Comparison of ENCODE assay signal across 15 cellular contexts in genomic region chr5:126794157-126794828, GRCh38. TPM values are rescaled to one million over a fixed set of nuclear protein-coding genes. Genes with fewer than 3 reads are reported as not detected.
DNase-seq lines count a peak whose midpoint lies in the region; ATAC-seq, FAIRE-seq and TF ChIP-seq lines count a peak whose summit lies in the region.
"Had no signal": no experiment of that assay in that cellular context is flagged by ENCODE, and none has a peak within 500 bp of the region (broad histone marks: within the 10 kb centered on the region; RNA-seq: fewer than 3 reads in every experiment).

No MANE protein-coding gene starts in this region.

- H3K4me1 Mint-ChIP-seq in CD4-positive, alpha-beta memory T cell: peaks cover 29 to 61% (median 46%) of the 10 kb centered on the region in 4 donors

- no peaks in the 10 kb centered on the region for H3K9me2 ChIP-seq in SU-DHL-6 (replicated peaks; ENCODE audit: insufficient read depth, low read length)

- peak overlapping the region in 1 of 7 donors; percentile 14 for H3K27ac Mint-ChIP-seq in CD4-positive, alpha-beta memory T cell
- H3K27ac Mint-ChIP-seq: activated naive CD4-positive, alpha-beta T cell treated with anti-CD3 and anti-CD28 coated beads, Interleukin-2, amount 50 U/mL, for 72 hours; stimulated activated memory B cell treated with anti-CD40 and anti-IgM and Interleukin-4, amounts not matched to agents 10 μg/mL and 1 μg/mL and 100 μg/mL, for 72 hours had no signal

- H3K36me3 ChIP-seq in HepG2 (replicated peaks in 1 of 2; ENCODE audit: control insufficient read depth in 1 of 2, insufficient read depth in 2 of 2, low read length in 2 of 2) (no peaks in the 10 kb centered on the region), right lobe of liver (no peaks in the 10 kb centered on the region), SU-DHL-6 (ENCODE audit: low read length) (no peaks in the 10 kb centered on the region)
- no peaks in the 10 kb centered on the region for H3K36me3 ChIP-seq in CD4-positive, alpha-beta memory T cell (ENCODE audit: insufficient read depth, low read length)
- H3K36me3 ChIP-seq: esophagus muscularis mucosa, prostate gland had no signal

- H3K9me3 Mint-ChIP-seq in CD4-positive, alpha-beta memory T cell: no peaks in the 10 kb centered on the region
- H3K9me3 Mint-ChIP-seq: activated naive CD4-positive, alpha-beta T cell treated with anti-CD3 and anti-CD28 coated beads, Interleukin-2, amount 50 U/mL, for 72 hours; memory B cell; stimulated activated memory B cell treated with anti-CD40 and anti-IgM and Interleukin-4, amounts not matched to agents 10 μg/mL and 1 μg/mL and 100 μg/mL, for 72 hours had no signal

- FAIRE-seq in HepG2 (lab: Jason Lieb, UNC): no peak

- H3K4me2 ChIP-seq in HepG2 (ENCODE audit: low read depth, low read length): no peak overlapping the region
- peak overlapping the region; percentile 36 for H3K4me2 ChIP-seq in SU-DHL-6 (ENCODE audit: low read depth, low read length, poor library complexity, severe bottlenecking)

- ATAC-seq in HepG2 (peak; percentile 19; the same call in 1 of the 3 replicates), right lobe of liver (no peak), HG02884 (IDR thresholded peaks at IDR 0.05; ENCODE audit: unreplicated experiment) (peak; percentile 34)
- ATAC-seq: activated naive CD4-positive, alpha-beta T cell treated with anti-CD3 and anti-CD28 coated beads, Interleukin-2, amount 50 U/mL, for 72 hours; stimulated activated memory B cell treated with anti-CD40 and anti-IgM and Interleukin-4, amounts not matched to agents 10 μg/mL and 1 μg/mL and 100 μg/mL, for 72 hours had no signal

- H3K9ac ChIP-seq in HepG2 (ENCODE audit: insufficient read depth, low read depth, low read length) (no peak overlapping the region), SU-DHL-6 (ENCODE audit: low read length) (no peak overlapping the region)
- H3K9ac ChIP-seq: BLaER1 treated with 17β-estradiol and CSF1 and Interleukin-3, amounts not matched to agents 10 nM and 100 nM had no signal

- H3K27me3 ChIP-seq in HepG2 (ENCODE audit: control insufficient read depth in 1 of 2, insufficient read depth in 2 of 2, low read length in 2 of 2): no peaks in the 10 kb centered on the region
- H3K27me3 ChIP-seq in right lobe of liver: no peaks in the 10 kb centered on the region
- H3K27me3 ChIP-seq in SU-DHL-6 (ENCODE audit: low read length): no peaks in the 10 kb centered on the region
- no peaks in the 10 kb centered on the region for H3K27me3 ChIP-seq in CD4-positive, alpha-beta memory T cell (ENCODE audit: insufficient read depth, low read length)
- H3K27me3 ChIP-seq: BLaER1 treated with 17β-estradiol and CSF1 and Interleukin-3, amounts not matched to agents 10 nM and 100 nM; esophagus muscularis mucosa had no signal

- H3K27ac ChIP-seq in HepG2 (ENCODE audit: extremely low read length, insufficient read depth, low read length) (no peak overlapping the region), right lobe of liver (no peak overlapping the region), SU-DHL-6 (ENCODE audit: low read depth, low read length) (no peak overlapping the region)
- H3K27ac ChIP-seq in CD4-positive, alpha-beta memory T cell (ENCODE audit: low read depth, low read length): no peak overlapping the region
- H3K27ac ChIP-seq: esophagus muscularis mucosa, prostate gland had no signal

- CTCF ChIA-PET in HepG2 (lab: Yijun Ruan, JAX; ENCODE audit: low intra/inter-chr PET ratio, low total read pairs): no interaction called here
- CTCF ChIA-PET in CD4-positive, alpha-beta memory T cell (lab: Charles Lee; ENCODE audit: partially characterized antibody): interaction anchor here (0.7 to 2.2 kb wide), 12 partner anchors 11 to 194 kb away, joined by 3 to 6 read pairs (median 4); partner anchors contain the start of gene PHAX

- POLR2A ChIA-PET in HepG2 (lab: Yijun Ruan, JAX): no interaction called here
- POLR2A ChIA-PET in CD4-positive, alpha-beta memory T cell (lab: Charles Lee; ENCODE audit: partially characterized antibody): interaction anchor here (1.9 to 2.6 kb wide), 2 partner anchors 16 to 18 kb away, joined by 5 to 8 read pairs; no protein-coding TSS in a partner anchor

- 84% methylated on average over 6 of the region's 6 CpGs for WGBS in HepG2 (ENCODE audit: low lambda C conversion rate)
- WGBS in right lobe of liver (ENCODE audit: insufficient coverage, low coverage, low lambda C conversion rate, missing lambda C conversion rate): 55% methylated on average over 5 of the region's 6 CpGs

- no peaks in the 10 kb centered on the region for H3K9me3 ChIP-seq in HepG2 (ENCODE audit: low read length)
- H3K9me3 ChIP-seq in right lobe of liver: no peaks in the 10 kb centered on the region
- H3K9me3 ChIP-seq in SU-DHL-6 (ENCODE audit: insufficient read depth, low read length): no peaks in the 10 kb centered on the region
- no peaks in the 10 kb centered on the region for H3K9me3 ChIP-seq in CD4-positive, alpha-beta memory T cell (ENCODE audit: control insufficient read depth in 1 of 2, low read length in 2 of 2)
- H3K9me3 ChIP-seq: BLaER1 treated with 17β-estradiol and CSF1 and Interleukin-3, amounts not matched to agents 10 nM and 100 nM; esophagus muscularis mucosa; prostate gland had no signal

- H3K36me3 Mint-ChIP-seq in CD4-positive, alpha-beta memory T cell: peaks cover 0 to 4% of the 10 kb centered on the region in 2 donors

- no peak for TF ChIP-seq EP300 in HepG2 (IDR thresholded peaks at IDR 0.05; ENCODE audit: low read depth in 2 of 2, low read length in 2 of 2)
- TF ChIP-seq EP300 in HepG2 (CRISPR knock-in tag; IDR thresholded peaks at IDR 0.05; ENCODE audit: borderline replicate concordance): no peak

- H3K4me3 Mint-ChIP-seq in CD4-positive, alpha-beta memory T cell: no peak overlapping the region
- H3K4me3 Mint-ChIP-seq: memory B cell; stimulated activated memory B cell treated with anti-CD40 and anti-IgM and Interleukin-4, amounts not matched to agents 10 μg/mL and 1 μg/mL and 100 μg/mL, for 72 hours had no signal

- no peak for DNase-seq in HepG2 (ENCODE audit: low spot score)
- DNase-seq in right lobe of liver: no peak
- DNase-seq in CD4-positive, alpha-beta memory T cell: no peak
- no peak for DNase-seq in RKO (ENCODE audit: low spot score)
- no peak for DNase-seq in SKM-1 treated with dmso at 0.1 percent for 144 hours (lab: John Stamatoyannopoulos, UW; ENCODE audit: unreplicated experiment)
- DNase-seq in kidney tubule cell (ENCODE audit: low spot score): no peak
- DNase-seq: HCEC 1CT had no signal

- H3K79me2 ChIP-seq in HepG2 (ENCODE audit: insufficient read depth, low read length) (peaks cover 92% of the 10 kb centered on the region), SU-DHL-6 (ENCODE audit: insufficient read depth, low read length) (peaks cover 100% of the 10 kb centered on the region)

- intact Hi-C loops in HepG2 (cut with micrococcal nuclease; ENCODE audit: unreplicated experiment) (no loop called here), right lobe of liver (cut with DNase I) (no loop called here)
- intact Hi-C loops in CD4-positive, alpha-beta memory T cell (cut with micrococcal nuclease): no loop called here

- in situ Hi-C loops in HepG2 (cut with HindIII; ENCODE audit: extremely low pct_ligation_motif_present, low pct_unique_long_range_greater_than_20kb): loop anchor here (25.0 kb wide), 1 partner anchor 457 kb away; no protein-coding TSS in a partner anchor

- TF ChIP-seq RAD21 in HepG2 (CRISPR knock-in tag; IDR thresholded peaks at IDR 0.05): no peak

- H2AFZ ChIP-seq in HepG2 (ENCODE audit: low read length): no peak overlapping the region
- no peak overlapping the region for H2AFZ ChIP-seq in SU-DHL-6 (ENCODE audit: low read depth, low read length, severe bottlenecking)

- no TSS peak for BruUV-seq in HepG2 (replicated peaks; lab: Mats Ljungman, UMichigan)

- H3F3A ChIP-seq in SU-DHL-6 (ENCODE audit: insufficient read depth): peaks cover 13% of the 10 kb centered on the region

- peaks cover 41% of the 10 kb centered on the region for H3K4me1 ChIP-seq in HepG2 (ENCODE audit: insufficient read depth, low read length)
- no peaks in the 10 kb centered on the region for H3K4me1 ChIP-seq in right lobe of liver
- H3K4me1 ChIP-seq in CD4-positive, alpha-beta memory T cell (ENCODE audit: insufficient read depth, low read length): peaks cover 31% of the 10 kb centered on the region
- H3K4me1 ChIP-seq: esophagus muscularis mucosa, prostate gland had no signal

- H3K4me3 ChIP-seq in HepG2 (replicated peaks in 1 of 3; ENCODE audit: insufficient read depth in 1 of 3, low read depth in 2 of 3, low read length in 3 of 3): no peak overlapping the region
- H3K4me3 ChIP-seq in right lobe of liver: no peak overlapping the region
- no peak overlapping the region for H3K4me3 ChIP-seq in SU-DHL-6 (ENCODE audit: insufficient read depth, low read length, poor library complexity, severe bottlenecking)
- H3K4me3 ChIP-seq in CD4-positive, alpha-beta memory T cell (ENCODE audit: low read length in 2 of 2): no peak overlapping the region
- H3K4me3 ChIP-seq: BLaER1 treated with 17β-estradiol and CSF1 and Interleukin-3, amounts not matched to agents 10 nM and 100 nM; esophagus muscularis mucosa; prostate gland had no signal

- H4K20me1 ChIP-seq in HepG2 (ENCODE audit: insufficient read depth, low read length): peaks cover 5% of the 10 kb centered on the region; the same call in 1 of the 2 replicates
- peaks cover 31% of the 10 kb centered on the region; the same call in 1 of the 2 replicates for H4K20me1 ChIP-seq in SU-DHL-6 (ENCODE audit: low read depth, low read length)

- no peaks in the 10 kb centered on the region for H3K27me3 Mint-ChIP-seq in CD4-positive, alpha-beta memory T cell
- H3K27me3 Mint-ChIP-seq: memory B cell; stimulated activated memory B cell treated with anti-CD40 and anti-IgM and Interleukin-4, amounts not matched to agents 10 μg/mL and 1 μg/mL and 100 μg/mL, for 72 hours had no signal

- TF ChIP-seq POLR2A in HepG2 (IDR thresholded peaks at IDR 0.05; ENCODE audit: insufficient read depth in 1 of 2, low read depth in 2 of 2, low read length in 2 of 2): no peak
- no peak for TF ChIP-seq POLR2A in right lobe of liver (IDR thresholded peaks at IDR 0.05)

- TF ChIP-seq CTCF in HepG2 (CRISPR knock-in tag; IDR thresholded peaks at IDR 0.05): no peak
- TF ChIP-seq CTCF in right lobe of liver (IDR thresholded peaks at IDR 0.05): no peak
- TF ChIP-seq CTCF in SU-DHL-6 (IDR thresholded peaks at IDR 0.05; ENCODE audit: insufficient read depth, low read length, poor library complexity, severe bottlenecking): no peak

RNA-seq across cellular contexts. Expression of gene LMNB1, which starts 17.4 kb away (rescaled TPM):
- 159 and 197 TPM in 2 replicates for total RNA-seq in HepG2 (2016; rRNA removed; fragmentation: Illumina TruSeq; extraction: Trizol)
- 24.4 and 30.1 TPM in 2 replicates for total RNA-seq in HepG2 (2016; cell fraction: cytosol; rRNA removed; fragmentation: Illumina TruSeq; extraction: Trizol; ENCODE audit: low read depth)
- total RNA-seq in HepG2 (2016; cell fraction: insoluble cytoplasmic fraction; rRNA removed; fragmentation: Illumina TruSeq; extraction: Trizol): 162 and 188 TPM in 2 replicates
- 36.3 and 45.4 TPM in 2 replicates for total RNA-seq in HepG2 (2016; cell fraction: membrane; rRNA removed; fragmentation: Illumina TruSeq; extraction: Trizol)
- 80.6 and 88.8 TPM in 2 replicates for total RNA-seq in HepG2 (2016; cell fraction: nucleus; rRNA removed; fragmentation: Illumina TruSeq; extraction: Trizol)
- polyA plus RNA-seq in HepG2 (2011; rRNA removed): 9.9 and 12.5 TPM in 2 replicates
- 8.1 and 13.8 TPM in 2 replicates for polyA plus RNA-seq in HepG2 (2011; cell fraction: cytosol; rRNA removed)
- 14.2 and 19.9 TPM in 2 replicates for polyA plus RNA-seq in HepG2 (2011; cell fraction: nucleus; rRNA removed)
- polyA plus RNA-seq in HepG2 (2012): 25.9 and 47.7 TPM in 2 replicates
- 4.3 and 4.9 TPM in 2 replicates for polyA plus RNA-seq in HepG2 (2016; cell fraction: cytosol; fragmentation: Illumina TruSeq; extraction: Trizol; ENCODE audit: low read depth)
- 152 and 154 TPM in 2 replicates for polyA plus RNA-seq in HepG2 (2016; cell fraction: insoluble cytoplasmic fraction; fragmentation: Illumina TruSeq; extraction: Trizol; ENCODE audit: low read depth)
- 12.8 and 14.1 TPM in 2 replicates for polyA plus RNA-seq in HepG2 (2016; cell fraction: membrane; fragmentation: Illumina TruSeq; extraction: Trizol; ENCODE audit: low read depth)
- polyA plus RNA-seq in HepG2 (2016; cell fraction: nucleus; fragmentation: Illumina TruSeq; extraction: Trizol; ENCODE audit: insufficient read depth, low read depth): 79.0 and 82.9 TPM in 2 replicates
- 17.8 and 31.3 TPM in 2 replicates for polyA minus RNA-seq in HepG2 (2011; rRNA and poly(A)+ RNA removed; ENCODE audit: low replicate concordance)
- polyA minus RNA-seq in HepG2 (2011; cell fraction: cytosol; rRNA and poly(A)+ RNA removed): 15.0 and 18.4 TPM in 2 replicates
- 15.9 and 17.9 TPM in 2 replicates for polyA minus RNA-seq in HepG2 (2011; cell fraction: nucleus; rRNA and poly(A)+ RNA removed)
- total RNA-seq in right lobe of liver: 10 to 100 TPM in 1 of 6 experiments, 1 to 10 TPM in 5; 3.3 to 13.3 (median 7.1) TPM
- 10 to 100 TPM; 28.2 to 32.3 TPM for total RNA-seq in CD4-positive, alpha-beta memory T cell
- polyA plus RNA-seq in CD4-positive, alpha-beta memory T cell: 1 to 10 TPM; 2.0 to 8.8 TPM

Comparison
In these comparisons a context has a peak if more than half of its experiments do, and no peak if none do; other contexts are left out.
1. ATAC-seq: peak in HepG2 (single experiment) and HG02884 (single experiment); none in right lobe of liver (0 of 4).